ENCODE assay signal across 13 cellular contexts in the genomic region with DNA sequence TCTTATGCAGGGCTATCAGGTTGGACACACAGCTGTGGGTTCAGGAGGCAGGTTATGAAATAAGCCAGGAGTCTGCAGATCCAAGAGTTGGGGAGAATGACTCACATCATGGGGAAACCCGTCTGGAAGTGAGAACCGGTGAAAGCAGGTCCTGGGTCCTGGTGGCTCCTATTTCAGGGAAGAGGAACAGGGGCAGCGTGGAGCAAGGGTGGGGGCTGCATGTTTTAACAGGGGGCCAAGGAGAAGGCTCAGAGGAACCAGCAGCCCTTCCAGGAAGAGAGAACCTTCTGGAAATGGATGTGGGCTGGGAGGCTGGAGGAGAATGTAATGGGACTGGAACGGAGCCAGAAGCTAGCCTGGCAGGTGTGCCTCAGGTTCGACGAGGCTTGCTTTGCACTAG. TPM values are rescaled to one million over a fixed set of nuclear protein-coding genes. Genes with fewer than 3 reads are reported as not detected.
DNase-seq lines count a peak whose midpoint lies in the region; ATAC-seq, FAIRE-seq and TF ChIP-seq lines count a peak whose summit lies in the region.
"Had no signal": no experiment of that assay in that cellular context is flagged by ENCODE, and none has a peak within 500 bp of the region (broad histone marks: within the 10 kb centered on the region; RNA-seq: fewer than 3 reads in every experiment).

No MANE protein-coding gene starts in this region.

- no peak overlapping the region for H3K4me3 Mint-ChIP-seq in glutamatergic neuron (ENCODE audit: unreplicated experiment)
- H3K4me3 Mint-ChIP-seq: activated naive CD8-positive, alpha-beta T cell; CD8-positive, alpha-beta memory T cell; type B pancreatic cell had no signal

- no peaks in the 10 kb centered on the region for H3K79me2 ChIP-seq in HepG2 (ENCODE audit: insufficient read depth, low read length)

- TF ChIP-seq POLR2A in HepG2 (IDR thresholded peaks at IDR 0.05; ENCODE audit: insufficient read depth in 1 of 2, low read depth in 2 of 2, low read length in 2 of 2) = no peak

- TF ChIP-seq EP300 in HepG2 (IDR thresholded peaks at IDR 0.05; ENCODE audit: low read depth in 2 of 2, low read length in 2 of 2) = no peak
- TF ChIP-seq EP300 in HepG2 (CRISPR knock-in tag; IDR thresholded peaks at IDR 0.05; ENCODE audit: borderline replicate concordance) = no peak

- TF ChIP-seq CTCF in bronchial epithelial cell (IDR thresholded peaks at IDR 0.05; ENCODE audit: insufficient read depth, low read length, severe bottlenecking) (no peak), omental fat pad (IDR thresholded peaks at IDR 0.05) (no peak), WERI-Rb-1 (IDR thresholded peaks at IDR 0.05; ENCODE audit: low read depth, low read length) (no peak), HepG2 (CRISPR knock-in tag; IDR thresholded peaks at IDR 0.05) (no peak), glutamatergic neuron (IDR thresholded peaks at IDR 0.05; ENCODE audit: partially characterized antibody, unreplicated experiment) (no peak)

- no peak overlapping the region for H3K4me2 ChIP-seq in HepG2 (ENCODE audit: low read depth, low read length)

- H3K9me3 Mint-ChIP-seq in glutamatergic neuron (ENCODE audit: unreplicated experiment) = no peaks in the 10 kb centered on the region
- H3K9me3 Mint-ChIP-seq: CD8-positive, alpha-beta memory T cell; type B pancreatic cell had no signal

- no peaks in the 10 kb centered on the region for H3K4me1 Mint-ChIP-seq in glutamatergic neuron (ENCODE audit: low read depth, unreplicated experiment)

- ATAC-seq in omental fat pad (ENCODE audit: low FRiP score) (peak; percentile 68), HepG2 (no peak)

- no peak for TF ChIP-seq RAD21 in HepG2 (CRISPR knock-in tag; IDR thresholded peaks at IDR 0.05)

- no peaks in the 10 kb centered on the region for H3K36me3 Mint-ChIP-seq in glutamatergic neuron (ENCODE audit: unreplicated experiment)
- H3K36me3 Mint-ChIP-seq: activated naive CD8-positive, alpha-beta T cell; CD8-positive, alpha-beta memory T cell; type B pancreatic cell had no signal

- H3K36me3 ChIP-seq in bronchial epithelial cell (ENCODE audit: control insufficient read depth, insufficient read depth, low read length) (no peaks in the 10 kb centered on the region), WERI-Rb-1 (no peaks in the 10 kb centered on the region), HepG2 (replicated peaks in 1 of 2; ENCODE audit: control insufficient read depth in 1 of 2, insufficient read depth in 2 of 2, low read length in 2 of 2) (no peaks in the 10 kb centered on the region)

- POLR2A ChIA-PET in HepG2 (lab: Yijun Ruan, JAX) = no interaction called here

- H3K27ac ChIP-seq in WERI-Rb-1 (no peak overlapping the region), HepG2 (ENCODE audit: extremely low read length, insufficient read depth, low read length) (no peak overlapping the region)

- H3K4me3 ChIP-seq in bronchial epithelial cell (ENCODE audit: low read depth, low read length) = no peak overlapping the region
- H3K4me3 ChIP-seq in WERI-Rb-1 (ENCODE audit: low read depth, low read length) = no peak overlapping the region
- no peak overlapping the region for H3K4me3 ChIP-seq in HepG2 (replicated peaks in 1 of 3; ENCODE audit: insufficient read depth in 1 of 3, low read depth in 2 of 3, low read length in 3 of 3)

- DNase-seq in DMS153 treated with DMSO at 0.1 percent for 48 hours (lab: John Stamatoyannopoulos, UW; ENCODE audit: unreplicated experiment) = peak; percentile 51
- DNase-seq in NCI-H2107 (lab: John Stamatoyannopoulos, UW) = peak; percentile 46
- DNase-seq in bronchial epithelial cell (ENCODE audit: low read depth) = peak; percentile 96
- no peak for DNase-seq in omental fat pad (ENCODE audit: low spot score)
- no peak for DNase-seq in WERI-Rb-1
- DNase-seq in HepG2 (ENCODE audit: low spot score) = no peak
- DNase-seq in glutamatergic neuron = no peak
- no peak for DNase-seq in NCI-H524 treated with DMSO at 0.1 percent for 48 hours (lab: John Stamatoyannopoulos, UW)
- DNase-seq: activated CD4-positive, alpha-beta T cell treated with anti-CD3 and anti-CD28 coated beads, Interleukin-2, amount 50 U/mL, for 48 hours; CD8-positive, alpha-beta memory T cell; Karpas-422 had no signal

- in situ Hi-C loops in HepG2 (cut with HindIII; ENCODE audit: extremely low pct_ligation_motif_present, low pct_unique_long_range_greater_than_20kb) = loop anchor here (5.0 to 10.0 kb wide), 2 partner anchors 286 to 403 kb away; no protein-coding TSS in a partner anchor

- H2AFZ ChIP-seq in HepG2 (ENCODE audit: low read length) = no peak overlapping the region

- WGBS in HepG2 (ENCODE audit: low lambda C conversion rate) = 2% methylated on average over 6 of the region's 6 CpGs

- no peak overlapping the region for H3K9ac ChIP-seq in HepG2 (ENCODE audit: insufficient read depth, low read depth, low read length)

- peak; percentile 40 for FAIRE-seq in bronchial epithelial cell (lab: Jason Lieb, UNC)
- no peak for FAIRE-seq in HepG2 (lab: Jason Lieb, UNC)

- BruUV-seq in HepG2 (replicated peaks; lab: Mats Ljungman, UMichigan) = no TSS peak

- intact Hi-C loops in HepG2 (cut with micrococcal nuclease; ENCODE audit: unreplicated experiment) = no loop called here

- H3K27me3 ChIP-seq in bronchial epithelial cell (ENCODE audit: control insufficient read depth, insufficient read depth, low read length) = no peaks in the 10 kb centered on the region
- H3K27me3 ChIP-seq in WERI-Rb-1 (ENCODE audit: insufficient read depth, low read depth, severe bottlenecking) = peaks cover 92% of the 10 kb centered on the region
- peaks cover 4 to 44% of the 10 kb centered on the region in 2 experiments; a peak in 2 of 5 replicates for H3K27me3 ChIP-seq in HepG2 (ENCODE audit: control insufficient read depth in 1 of 2, insufficient read depth in 2 of 2, low read length in 2 of 2)

- no peaks in the 10 kb centered on the region for H3K4me1 ChIP-seq in HepG2 (ENCODE audit: insufficient read depth, low read length)

- H3K27me3 Mint-ChIP-seq in glutamatergic neuron (ENCODE audit: unreplicated experiment) = peaks cover 2% of the 10 kb centered on the region
- H3K27me3 Mint-ChIP-seq: activated naive CD8-positive, alpha-beta T cell had no signal

- no peak overlapping the region for H3K27ac Mint-ChIP-seq in glutamatergic neuron (ENCODE audit: unreplicated experiment)
- H3K27ac Mint-ChIP-seq: activated naive CD8-positive, alpha-beta T cell; type B pancreatic cell had no signal

- CTCF ChIA-PET in HepG2 (lab: Yijun Ruan, JAX; ENCODE audit: low intra/inter-chr PET ratio, low total read pairs) = interaction anchor here (3.8 kb wide), 1 partner anchor 298 kb away, joined by 33 read pairs; no protein-coding TSS in a partner anchor

- no peaks in the 10 kb centered on the region for H4K20me1 ChIP-seq in HepG2 (ENCODE audit: insufficient read depth, low read length)

- H3K9me3 ChIP-seq in WERI-Rb-1 (ENCODE audit: severe bottlenecking) = no peaks in the 10 kb centered on the region
- no peaks in the 10 kb centered on the region for H3K9me3 ChIP-seq in HepG2 (ENCODE audit: low read length)

RNA-seq across cellular contexts. Expression of a gene that starts 7.8 kb away (rescaled TPM):
- total RNA-seq in bronchial epithelial cell = 0.13 TPM in 1 of 2 replicates, not detected in the other
- total RNA-seq in omental fat pad = not detected
- total RNA-seq in HepG2 (2016; rRNA removed; fragmentation: Illumina TruSeq; extraction: Trizol) = not detected in 2 replicates
- not detected in 2 replicates for total RNA-seq in HepG2 (2016; cell fraction: cytosol; rRNA removed; fragmentation: Illumina TruSeq; extraction: Trizol; ENCODE audit: low read depth)
- total RNA-seq in HepG2 (2016; cell fraction: insoluble cytoplasmic fraction; rRNA removed; fragmentation: Illumina TruSeq; extraction: Trizol) = not detected in 2 replicates
- total RNA-seq in HepG2 (2016; cell fraction: membrane; rRNA removed; fragmentation: Illumina TruSeq; extraction: Trizol) = not detected in 2 replicates
- not detected in 2 replicates for total RNA-seq in HepG2 (2016; cell fraction: nucleus; rRNA removed; fragmentation: Illumina TruSeq; extraction: Trizol)
- polyA plus RNA-seq in HepG2 (2011; rRNA removed) = not detected in 2 replicates
- not detected in 2 replicates for polyA plus RNA-seq in HepG2 (2011; cell fraction: cytosol; rRNA removed)
- not detected in 2 replicates for polyA plus RNA-seq in HepG2 (2011; cell fraction: nucleus; rRNA removed)
- polyA plus RNA-seq in HepG2 (2012) = not detected in 2 replicates
- polyA plus RNA-seq in HepG2 (2016; cell fraction: cytosol; fragmentation: Illumina TruSeq; extraction: Trizol; ENCODE audit: low read depth) = not detected in 2 replicates
- polyA plus RNA-seq in HepG2 (2016; cell fraction: insoluble cytoplasmic fraction; fragmentation: Illumina TruSeq; extraction: Trizol; ENCODE audit: low read depth) = not detected in 2 replicates
- not detected in 2 replicates for polyA plus RNA-seq in HepG2 (2016; cell fraction: membrane; fragmentation: Illumina TruSeq; extraction: Trizol; ENCODE audit: low read depth)
- polyA plus RNA-seq in HepG2 (2016; cell fraction: nucleus; fragmentation: Illumina TruSeq; extraction: Trizol; ENCODE audit: insufficient read depth, low read depth) = not detected in 2 replicates
- not detected in 2 replicates for polyA minus RNA-seq in HepG2 (2011; rRNA and poly(A)+ RNA removed; ENCODE audit: low replicate concordance)
- not detected in 2 replicates for polyA minus RNA-seq in HepG2 (2011; cell fraction: cytosol; rRNA and poly(A)+ RNA removed)
- not detected in 2 replicates for polyA minus RNA-seq in HepG2 (2011; cell fraction: nucleus; rRNA and poly(A)+ RNA removed)
- total RNA-seq in glutamatergic neuron (ENCODE audit: unreplicated experiment) = not detected
- total RNA-seq: CD8-positive, alpha-beta memory T cell had no signal
- polyA plus RNA-seq: CD8-positive, alpha-beta memory T cell had no signal

RNA-seq across cellular contexts. Expression of a gene that starts 19.8 kb away (rescaled TPM):
- total RNA-seq in bronchial epithelial cell (not detected in 2 replicates), omental fat pad (under 1 TPM in 1 of 4 donors, not detected in 3; 0.31 TPM), HepG2 (2016; rRNA removed; fragmentation: Illumina TruSeq; extraction: Trizol) (not detected in 2 replicates), glutamatergic neuron (ENCODE audit: unreplicated experiment) (not detected)
- not detected in 2 replicates for total RNA-seq in HepG2 (2016; cell fraction: cytosol; rRNA removed; fragmentation: Illumina TruSeq; extraction: Trizol; ENCODE audit: low read depth)
- total RNA-seq in HepG2 (2016; cell fraction: insoluble cytoplasmic fraction; rRNA removed; fragmentation: Illumina TruSeq; extraction: Trizol) = not detected in 2 replicates
- not detected in 2 replicates for total RNA-seq in HepG2 (2016; cell fraction: membrane; rRNA removed; fragmentation: Illumina TruSeq; extraction: Trizol)
- total RNA-seq in HepG2 (2016; cell fraction: nucleus; rRNA removed; fragmentation: Illumina TruSeq; extraction: Trizol) = not detected in 2 replicates
- polyA plus RNA-seq in HepG2 (2011; rRNA removed) = not detected in 2 replicates
- polyA plus RNA-seq in HepG2 (2011; cell fraction: cytosol; rRNA removed) = not detected in 2 replicates
- polyA plus RNA-seq in HepG2 (2011; cell fraction: nucleus; rRNA removed) = not detected in 2 replicates
- not detected in 2 replicates for polyA plus RNA-seq in HepG2 (2012)
- polyA plus RNA-seq in HepG2 (2016; cell fraction: cytosol; fragmentation: Illumina TruSeq; extraction: Trizol; ENCODE audit: low read depth) = not detected in 2 replicates
- not detected in 2 replicates for polyA plus RNA-seq in HepG2 (2016; cell fraction: insoluble cytoplasmic fraction; fragmentation: Illumina TruSeq; extraction: Trizol; ENCODE audit: low read depth)
- not detected in 2 replicates for polyA plus RNA-seq in HepG2 (2016; cell fraction: membrane; fragmentation: Illumina TruSeq; extraction: Trizol; ENCODE audit: low read depth)
- not detected in 2 replicates for polyA plus RNA-seq in HepG2 (2016; cell fraction: nucleus; fragmentation: Illumina TruSeq; extraction: Trizol; ENCODE audit: insufficient read depth, low read depth)
- polyA minus RNA-seq in HepG2 (2011; rRNA and poly(A)+ RNA removed; ENCODE audit: low replicate concordance) = not detected in 2 replicates
- polyA minus RNA-seq in HepG2 (2011; cell fraction: cytosol; rRNA and poly(A)+ RNA removed) = not detected in 2 replicates
- polyA minus RNA-seq in HepG2 (2011; cell fraction: nucleus; rRNA and poly(A)+ RNA removed) = not detected in 2 replicates
- total RNA-seq: CD8-positive, alpha-beta memory T cell had no signal
- polyA plus RNA-seq: CD8-positive, alpha-beta memory T cell had no signal

RNA-seq across cellular contexts. Expression of a gene that starts 28.5 kb away (rescaled TPM):
- total RNA-seq in bronchial epithelial cell (not detected in 2 replicates), omental fat pad (not detected), HepG2 (2016; rRNA removed; fragmentation: Illumina TruSeq; extraction: Trizol) (not detected in 2 replicates), glutamatergic neuron (ENCODE audit: unreplicated experiment) (not detected)
- not detected in 2 replicates for total RNA-seq in HepG2 (2016; cell fraction: cytosol; rRNA removed; fragmentation: Illumina TruSeq; extraction: Trizol; ENCODE audit: low read depth)
- total RNA-seq in HepG2 (2016; cell fraction: insoluble cytoplasmic fraction; rRNA removed; fragmentation: Illumina TruSeq; extraction: Trizol) = not detected in 2 replicates
- total RNA-seq in HepG2 (2016; cell fraction: membrane; rRNA removed; fragmentation: Illumina TruSeq; extraction: Trizol) = not detected in 2 replicates
- not detected in 2 replicates for total RNA-seq in HepG2 (2016; cell fraction: nucleus; rRNA removed; fragmentation: Illumina TruSeq; extraction: Trizol)
- polyA plus RNA-seq in HepG2 (2011; rRNA removed) = not detected in 2 replicates
- not detected in 2 replicates for polyA plus RNA-seq in HepG2 (2011; cell fraction: cytosol; rRNA removed)
- not detected in 2 replicates for polyA plus RNA-seq in HepG2 (2011; cell fraction: nucleus; rRNA removed)
- polyA plus RNA-seq in HepG2 (2012) = not detected in 2 replicates
- not detected in 2 replicates for polyA plus RNA-seq in HepG2 (2016; cell fraction: cytosol; fragmentation: Illumina TruSeq; extraction: Trizol; ENCODE audit: low read depth)
- not detected in 2 replicates for polyA plus RNA-seq in HepG2 (2016; cell fraction: insoluble cytoplasmic fraction; fragmentation: Illumina TruSeq; extraction: Trizol; ENCODE audit: low read depth)
- polyA plus RNA-seq in HepG2 (2016; cell fraction: membrane; fragmentation: Illumina TruSeq; extraction: Trizol; ENCODE audit: low read depth) = not detected in 2 replicates
- not detected in 2 replicates for polyA plus RNA-seq in HepG2 (2016; cell fraction: nucleus; fragmentation: Illumina TruSeq; extraction: Trizol; ENCODE audit: insufficient read depth, low read depth)
- not detected in 2 replicates for polyA minus RNA-seq in HepG2 (2011; rRNA and poly(A)+ RNA removed; ENCODE audit: low replicate concordance)
- not detected in 2 replicates for polyA minus RNA-seq in HepG2 (2011; cell fraction: cytosol; rRNA and poly(A)+ RNA removed)
- polyA minus RNA-seq in HepG2 (2011; cell fraction: nucleus; rRNA and poly(A)+ RNA removed) = not detected in 2 replicates
- total RNA-seq: CD8-positive, alpha-beta memory T cell had no signal
- polyA plus RNA-seq: CD8-positive, alpha-beta memory T cell had no signal

RNA-seq across cellular contexts. Expression of a gene that starts 36.9 kb away (rescaled TPM):
- total RNA-seq in bronchial epithelial cell = not detected in 2 replicates
- total RNA-seq in omental fat pad = not detected
- total RNA-seq in HepG2 (2016; rRNA removed; fragmentation: Illumina TruSeq; extraction: Trizol) = not detected in 2 replicates
- not detected in 2 replicates for total RNA-seq in HepG2 (2016; cell fraction: cytosol; rRNA removed; fragmentation: Illumina TruSeq; extraction: Trizol; ENCODE audit: low read depth)
- total RNA-seq in HepG2 (2016; cell fraction: insoluble cytoplasmic fraction; rRNA removed; fragmentation: Illumina TruSeq; extraction: Trizol) = not detected in 2 replicates
- total RNA-seq in HepG2 (2016; cell fraction: membrane; rRNA removed; fragmentation: Illumina TruSeq; extraction: Trizol) = not detected in 2 replicates
- total RNA-seq in HepG2 (2016; cell fraction: nucleus; rRNA removed; fragmentation: Illumina TruSeq; extraction: Trizol) = not detected in 2 replicates
- not detected in 2 replicates for polyA plus RNA-seq in HepG2 (2011; rRNA removed)
- not detected in 2 replicates for polyA plus RNA-seq in HepG2 (2011; cell fraction: cytosol; rRNA removed)
- not detected in 2 replicates for polyA plus RNA-seq in HepG2 (2011; cell fraction: nucleus; rRNA removed)
- not detected in 2 replicates for polyA plus RNA-seq in HepG2 (2012)
- polyA plus RNA-seq in HepG2 (2016; cell fraction: cytosol; fragmentation: Illumina TruSeq; extraction: Trizol; ENCODE audit: low read depth) = not detected in 2 replicates
- polyA plus RNA-seq in HepG2 (2016; cell fraction: insoluble cytoplasmic fraction; fragmentation: Illumina TruSeq; extraction: Trizol; ENCODE audit: low read depth) = not detected in 2 replicates
- not detected in 2 replicates for polyA plus RNA-seq in HepG2 (2016; cell fraction: membrane; fragmentation: Illumina TruSeq; extraction: Trizol; ENCODE audit: low read depth)
- not detected in 2 replicates for polyA plus RNA-seq in HepG2 (2016; cell fraction: nucleus; fragmentation: Illumina TruSeq; extraction: Trizol; ENCODE audit: insufficient read depth, low read depth)
- not detected in 2 replicates for polyA minus RNA-seq in HepG2 (2011; rRNA and poly(A)+ RNA removed; ENCODE audit: low replicate concordance)
- not detected in 2 replicates for polyA minus RNA-seq in HepG2 (2011; cell fraction: cytosol; rRNA and poly(A)+ RNA removed)
- not detected in 2 replicates for polyA minus RNA-seq in HepG2 (2011; cell fraction: nucleus; rRNA and poly(A)+ RNA removed)
- total RNA-seq in glutamatergic neuron (ENCODE audit: unreplicated experiment) = not detected

Comparison
In these comparisons a context has a peak if more than half of its experiments do, and no peak if none do; other contexts are left out.
1. DNase-seq: peak in DMS153 treated with DMSO at 0.1 percent for 48 hours (single experiment), NCI-H2107 (single experiment) and bronchial epithelial cell (single experiment); none in omental fat pad (single experiment), WERI-Rb-1 (single experiment), HepG2 (single experiment), glutamatergic neuron (single experiment) and NCI-H524 treated with DMSO at 0.1 percent for 48 hours (single experiment).